Comparison of ENCODE assay signal across 8 cellular contexts in genomic region chr3:129892486-129892856, GRCh38. TPM values are rescaled to one million over a fixed set of nuclear protein-coding genes. Genes with fewer than 3 reads are reported as not detected.
DNase-seq lines count a peak whose midpoint lies in the region; ATAC-seq and TF ChIP-seq lines count a peak whose summit lies in the region.

No MANE protein-coding gene starts in this region.

- no peak for DNase-seq in AG04449 (ENCODE audit: low read depth, low spot score)
- DNase-seq in activated naive CD4-positive, alpha-beta T cell treated with anti-CD3 and anti-CD28 coated beads, Interleukin-2, amount 50 U/mL, for 16 hours: peak; percentile 12
- DNase-seq in immature natural killer cell: peak in 1 of 3 donors; percentile 9
- DNase-seq in stimulated activated effector memory CD8-positive, alpha-beta T cell treated with anti-CD3 and anti-CD28 coated beads, Interleukin-12 subunit alpha, Interleukin-12 subunit beta, amount 100 ng/mL, for 72 hours (ENCODE audit: low spot score in 2 of 2): peak in 1 of 2 donors; percentile 11
- DNase-seq in central memory CD4-positive, alpha-beta T cell: no peak
- DNase-seq in UCSD-AML1 (lab: John Stamatoyannopoulos, UW; ENCODE audit: unreplicated experiment): no peak
- DNase-seq in SHP77 treated with DMSO at 0.1 percent for 48 hours (lab: John Stamatoyannopoulos, UW): no peak

- POLR2A ChIA-PET in AG04449 (lab: Yijun Ruan, JAX): no interaction called here

- no peak for TF ChIP-seq CTCF in AG04449 (IDR thresholded peaks at IDR 0.05; ENCODE audit: insufficient read depth, low read length, missing control alignments)

- H3K4me3 Mint-ChIP-seq in immature natural killer cell: peak overlapping the region; percentile 88 to 93 (median 91)
- peak overlapping the region; percentile 89 for H3K4me3 Mint-ChIP-seq in stimulated activated effector memory CD8-positive, alpha-beta T cell treated with anti-CD3 and anti-CD28 coated beads, Interleukin-12 subunit alpha, Interleukin-12 subunit beta, amount 100 ng/mL, for 72 hours

- peaks cover 34 to 59% of the 10 kb centered on the region in 2 donors for H3K4me1 Mint-ChIP-seq in immature natural killer cell
- peaks cover 49% of the 10 kb centered on the region for H3K4me1 Mint-ChIP-seq in stimulated activated effector memory CD8-positive, alpha-beta T cell treated with anti-CD3 and anti-CD28 coated beads, Interleukin-12 subunit alpha, Interleukin-12 subunit beta, amount 100 ng/mL, for 72 hours

- CTCF ChIA-PET in AG04449 (lab: Yijun Ruan, JAX): interaction anchor here (0.7 to 1.7 kb wide), 6 partner anchors 9 to 509 kb away, joined by 3 to 7 read pairs (median 4); no protein-coding TSS in a partner anchor

- peaks cover 0 to 13% (median 8%) of the 10 kb centered on the region in 3 donors for H3K27me3 Mint-ChIP-seq in immature natural killer cell (ENCODE audit: low read depth in 3 of 3)

- ATAC-seq in HG03378 (IDR thresholded peaks at IDR 0.05; ENCODE audit: unreplicated experiment): peak; percentile 9
- ATAC-seq in stimulated activated effector memory CD8-positive, alpha-beta T cell treated with anti-CD3 and anti-CD28 coated beads, Interleukin-12 subunit alpha, Interleukin-12 subunit beta, amount 100 ng/mL, for 72 hours: no peak

- peak overlapping the region; percentile 86 to 95 (median 88) for H3K27ac Mint-ChIP-seq in immature natural killer cell
- peak overlapping the region; percentile 91 for H3K27ac Mint-ChIP-seq in stimulated activated effector memory CD8-positive, alpha-beta T cell treated with anti-CD3 and anti-CD28 coated beads, Interleukin-12 subunit alpha, Interleukin-12 subunit beta, amount 100 ng/mL, for 72 hours

- peaks cover 0 to 5% (median 0%) of the 10 kb centered on the region in 3 donors for H3K36me3 Mint-ChIP-seq in immature natural killer cell
- peaks cover 16% of the 10 kb centered on the region for H3K36me3 Mint-ChIP-seq in stimulated activated effector memory CD8-positive, alpha-beta T cell treated with anti-CD3 and anti-CD28 coated beads, Interleukin-12 subunit alpha, Interleukin-12 subunit beta, amount 100 ng/mL, for 72 hours

- no peaks in the 10 kb centered on the region for H3K9me3 Mint-ChIP-seq in immature natural killer cell
- no peaks in the 10 kb centered on the region for H3K9me3 Mint-ChIP-seq in stimulated activated effector memory CD8-positive, alpha-beta T cell treated with anti-CD3 and anti-CD28 coated beads, Interleukin-12 subunit alpha, Interleukin-12 subunit beta, amount 100 ng/mL, for 72 hours

- H3K4me3 ChIP-seq in AG04449 (ENCODE audit: low read depth, low read length): peak overlapping the region; percentile 74

RNA-seq across cellular contexts. Expression of gene TMCC1, which starts 1.0 kb away (rescaled TPM):
- polyA plus RNA-seq in immature natural killer cell: 1 to 10 TPM; 1.7 to 5.6 (median 2.2) TPM
